In genomic region chr9:70534058-70534457, GRCh38 we compare ENCODE assay signal across 30 cellular contexts.
DNase-seq lines count a peak whose midpoint lies in the region; ATAC-seq and TF ChIP-seq lines count a peak whose summit lies in the region.
"Had no signal": no experiment of that assay in that cellular context is flagged by ENCODE, and none has a peak within 500 bp of the region (broad histone marks: within the 10 kb centered on the region; RNA-seq: fewer than 3 reads in every experiment).

No MANE protein-coding gene starts in this region.

- no peaks in the 10 kb centered on the region for H3K9me3 Mint-ChIP-seq in chondrocyte (ENCODE audit: low read depth)
- H3K9me3 Mint-ChIP-seq: CD8-positive, alpha-beta T cell; endodermal cell; H9; mesothelial cell of epicardium; natural killer cell had no signal

- TF ChIP-seq CTCF in PC-9 (conservative IDR thresholded peaks at IDR 0.05) (no peak), chondrocyte (IDR thresholded peaks at IDR 0.05) (no peak), GM10266 (IDR thresholded peaks at IDR 0.05; ENCODE audit: control insufficient read depth, insufficient read depth, low read depth, missing control alignments) (no peak)

- no peaks in the 10 kb centered on the region for H3F3A ChIP-seq in PC-9 (ENCODE audit: insufficient read depth, low read depth)

- H3K79me2 ChIP-seq in PC-9 (ENCODE audit: low read depth): no peaks in the 10 kb centered on the region

- intact Hi-C loops in PC-9 (cut with micrococcal nuclease; ENCODE audit: unreplicated experiment): loop anchor here (1.0 kb wide), 1 partner anchor 114 kb away; no protein-coding TSS in a partner anchor

- H3K9me3 ChIP-seq in PC-9 (ENCODE audit: insufficient read depth, low read depth): no peaks in the 10 kb centered on the region
- H3K9me3 ChIP-seq: adrenal gland, breast epithelium, MG63, tibial nerve had no signal

- H3K4me1 Mint-ChIP-seq in chondrocyte (ENCODE audit: low read depth): peaks cover 38% of the 10 kb centered on the region
- H3K4me1 Mint-ChIP-seq: B cell had no signal

- no peaks in the 10 kb centered on the region for H3K27me3 Mint-ChIP-seq in chondrocyte (ENCODE audit: low read depth)

- H3K9me2 ChIP-seq in PC-9 (ENCODE audit: insufficient read depth): no peaks in the 10 kb centered on the region

- ATAC-seq in GM19452 (IDR thresholded peaks at IDR 0.05; ENCODE audit: unreplicated experiment): no peak
- ATAC-seq: CD8-positive, alpha-beta T cell; K562; natural killer cell had no signal

- DNase-seq in EL (peak; percentile 83), PC-9 (peak in 1 of 2 experiments; percentile 71), chondrocyte (ENCODE audit: low spot score) (no peak), myocyte (ENCODE audit: low read depth) (peak; percentile 20), NCI-H526 treated with DMSO at 0.1 percent for 48 hours (lab: John Stamatoyannopoulos, UW) (no peak), GM10266 (ENCODE audit: extremely low spot score) (no peak), Ammon's horn (ENCODE audit: low spot score) (no peak)
- DNase-seq: activated CD4-positive, alpha-beta T cell treated with anti-CD3 and anti-CD28 coated beads, Interleukin-2, amount 50 U/mL, for 48 hours; activated naive CD4-positive, alpha-beta T cell treated with Interleukin-2 at 50 U/mL for 16 hours; adrenal gland; CD8-positive, alpha-beta T cell; endodermal cell; H9; MG63; natural killer cell; NCI-H1417 treated with DMSO at 0.1 percent for 48 hours; NCI-H2081 treated with DMSO at 0.1 percent for 48 hours; occipital lobe; Right ventricle myocardium superior; small intestine; stimulated activated CD4-positive, alpha-beta T cell treated with anti-CD3 and anti-CD28 coated beads, Interleukin-1b, Interleukin-23, amount 100 ng/mL, for 48 hours; stimulated activated CD8-positive, alpha-beta memory T cell treated with anti-CD3 and anti-CD28 coated beads, Interleukin-4, amount 100 ng/mL, for 48 hours; T-helper 1 cell had no signal

- no peaks in the 10 kb centered on the region for H4K20me1 ChIP-seq in PC-9 (ENCODE audit: insufficient read depth)

- peak overlapping the region; percentile 78 for H3K27ac Mint-ChIP-seq in chondrocyte (ENCODE audit: unreplicated experiment)
- H3K27ac Mint-ChIP-seq: B cell; CD8-positive, alpha-beta T cell; endodermal cell; H9; natural killer cell had no signal

- H3K36me3 ChIP-seq in PC-9 (ENCODE audit: low read depth): no peaks in the 10 kb centered on the region
- H3K36me3 ChIP-seq: adrenal gland, breast epithelium, MG63 had no signal

- CTCF ChIA-PET in PC-9 (lab: Charles Lee): no interaction called here

- no TSS peak for BruUV-seq in PC-9 (replicated peaks; lab: Mats Ljungman, UMichigan)

- no peaks in the 10 kb centered on the region for H3K36me3 Mint-ChIP-seq in chondrocyte (ENCODE audit: low read depth)
- H3K36me3 Mint-ChIP-seq: CD8-positive, alpha-beta T cell; mesothelial cell of epicardium; natural killer cell had no signal

- peak overlapping the region; percentile 26; the same call in 1 of the 2 replicates for H3K4me2 ChIP-seq in PC-9

- no peak overlapping the region for H3K4me3 Mint-ChIP-seq in chondrocyte (ENCODE audit: unreplicated experiment)
- H3K4me3 Mint-ChIP-seq: B cell; CD8-positive, alpha-beta T cell; endodermal cell; H9; mesothelial cell of epicardium; natural killer cell had no signal

- H2AFZ ChIP-seq in PC-9: peak overlapping the region; percentile 69; the same call in 1 of the 2 replicates

- H3K27ac ChIP-seq in PC-9: peak overlapping the region; percentile 52
- H3K27ac ChIP-seq: adrenal gland, breast epithelium, coronary artery, tibial nerve had no signal

- H3K4me1 ChIP-seq in PC-9 (replicated peaks; ENCODE audit: insufficient read depth): peaks cover 15% of the 10 kb centered on the region; the same call in 1 of the 2 replicates
- H3K4me1 ChIP-seq: adrenal gland, breast epithelium, tibial nerve had no signal

- H3K4me3 ChIP-seq in PC-9: 0 out of 2 replicates have a peak overlapping the region, but pooled peaks have one; percentile 12
- H3K4me3 ChIP-seq: adrenal gland, breast epithelium, coronary artery, K562, MG63, tibial nerve had no signal

- POLR2A ChIA-PET in PC-9 (lab: Charles Lee; ENCODE audit: unreplicated experiment): interaction anchor here (0.7 kb wide), 1 partner anchor 276 kb away, joined by 4 read pairs; no protein-coding TSS in a partner anchor

- H3K27me3 ChIP-seq in PC-9 (ENCODE audit: insufficient read depth, low read depth): no peaks in the 10 kb centered on the region
- H3K27me3 ChIP-seq: adrenal gland, breast epithelium, MG63, tibial nerve had no signal

Comparison
In these comparisons a context has a peak if more than half of its experiments do, and no peak if none do; other contexts are left out.
1. DNase-seq: peak in EL (single experiment) and myocyte (single experiment); none in chondrocyte (single experiment), NCI-H526 treated with DMSO at 0.1 percent for 48 hours (single experiment), GM10266 (single experiment) and Ammon's horn (single experiment).